Comparison of ENCODE assay signal across 22 cellular contexts in genomic region chr7:5187605-5188004, GRCh38.
"Had no signal": no experiment of that assay in that cellular context is flagged by ENCODE, and none has a peak within 500 bp of the region (broad histone marks: within the 10 kb centered on the region; RNA-seq: fewer than 3 reads in every experiment).

No MANE protein-coding gene starts in this region.

- ATAC-seq: Panc1, PC-3 had no signal

- DNase-seq: Kasumi-1, MM.1S, NCI-H1105 treated with DMSO at 0.1 percent for 48 hours, NCI-H1417 treated with DMSO at 0.1 percent for 48 hours, NCI-H146, NCI-H187, NCI-H2029, NCI-H2081 treated with DMSO at 0.1 percent for 48 hours, NCI-H2171, NCI-H226, NCI-H446, NCI-H510A, NCI-H524 treated with DMSO at 0.1 percent for 48 hours, NCI-H69, NCI-H774, PC-3, SHP77, SK-N-SH had no signal

- H3K9ac ChIP-seq: KMS-11, SK-N-SH had no signal

- H3K9me3 ChIP-seq: SK-N-SH had no signal

- H3K27ac ChIP-seq: HL-60, KMS-11, RWPE1 had no signal

- H3K4me2 ChIP-seq: KMS-11, SK-N-SH had no signal
